In genomic region chr9:128504485-128505413, GRCh38 we compare ENCODE assay signal across 1 cellular context.
TF ChIP-seq lines count a peak whose summit lies in the region.

A gene with protein sequence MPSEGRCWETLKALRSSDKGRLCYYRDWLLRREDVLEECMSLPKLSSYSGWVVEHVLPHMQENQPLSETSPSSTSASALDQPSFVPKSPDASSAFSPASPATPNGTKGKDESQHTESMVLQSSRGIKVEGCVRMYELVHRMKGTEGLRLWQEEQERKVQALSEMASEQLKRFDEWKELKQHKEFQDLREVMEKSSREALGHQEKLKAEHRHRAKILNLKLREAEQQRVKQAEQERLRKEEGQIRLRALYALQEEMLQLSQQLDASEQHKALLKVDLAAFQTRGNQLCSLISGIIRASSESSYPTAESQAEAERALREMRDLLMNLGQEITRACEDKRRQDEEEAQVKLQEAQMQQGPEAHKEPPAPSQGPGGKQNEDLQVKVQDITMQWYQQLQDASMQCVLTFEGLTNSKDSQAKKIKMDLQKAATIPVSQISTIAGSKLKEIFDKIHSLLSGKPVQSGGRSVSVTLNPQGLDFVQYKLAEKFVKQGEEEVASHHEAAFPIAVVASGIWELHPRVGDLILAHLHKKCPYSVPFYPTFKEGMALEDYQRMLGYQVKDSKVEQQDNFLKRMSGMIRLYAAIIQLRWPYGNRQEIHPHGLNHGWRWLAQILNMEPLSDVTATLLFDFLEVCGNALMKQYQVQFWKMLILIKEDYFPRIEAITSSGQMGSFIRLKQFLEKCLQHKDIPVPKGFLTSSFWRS (plus strand): TSS chr9:128504719. CDS start chr9:128504806, 87 bp downstream.

TF ChIP-seq in K562, 482 proteins besides CTCF, POLR2A, EP300 and RAD21 (continued from another document and continues in another):
- TF ChIP-seq, protein P1, sequence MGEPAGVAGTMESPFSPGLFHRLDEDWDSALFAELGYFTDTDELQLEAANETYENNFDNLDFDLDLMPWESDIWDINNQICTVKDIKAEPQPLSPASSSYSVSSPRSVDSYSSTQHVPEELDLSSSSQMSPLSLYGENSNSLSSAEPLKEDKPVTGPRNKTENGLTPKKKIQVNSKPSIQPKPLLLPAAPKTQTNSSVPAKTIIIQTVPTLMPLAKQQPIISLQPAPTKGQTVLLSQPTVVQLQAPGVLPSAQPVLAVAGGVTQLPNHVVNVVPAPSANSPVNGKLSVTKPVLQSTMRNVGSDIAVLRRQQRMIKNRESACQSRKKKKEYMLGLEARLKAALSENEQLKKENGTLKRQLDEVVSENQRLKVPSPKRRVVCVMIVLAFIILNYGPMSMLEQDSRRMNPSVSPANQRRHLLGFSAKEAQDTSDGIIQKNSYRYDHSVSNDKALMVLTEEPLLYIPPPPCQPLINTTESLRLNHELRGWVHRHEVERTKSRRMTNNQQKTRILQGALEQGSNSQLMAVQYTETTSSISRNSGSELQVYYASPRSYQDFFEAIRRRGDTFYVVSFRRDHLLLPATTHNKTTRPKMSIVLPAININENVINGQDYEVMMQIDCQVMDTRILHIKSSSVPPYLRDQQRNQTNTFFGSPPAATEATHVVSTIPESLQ (CRISPR knock-in tag; IDR thresholded peaks at IDR 0.05), result peak; percentile 82
- TF ChIP-seq ID3 (CRISPR knock-in tag; IDR thresholded peaks at IDR 0.05) (no peak), ID3 (tag; IDR thresholded peaks at IDR 0.05) (peak; percentile 24; the same call in 1 of the 2 replicates), SP1 (CRISPR knock-in tag; IDR thresholded peaks at IDR 0.05) (peak; percentile 74), ZNF263 (CRISPR knock-in tag; IDR thresholded peaks at IDR 0.05; ENCODE audit: borderline replicate concordance) (peak; percentile 62; the same call in 1 of the 2 replicates), JUN (IDR thresholded peaks at IDR 0.05; ENCODE audit: borderline replicate concordance, low read depth, low read length) (no peak), JUN (CRISPR knock-in tag; IDR thresholded peaks at IDR 0.05; ENCODE audit: borderline replicate concordance) (peak; percentile 83), CXXC5 (CRISPR knock-in tag; IDR thresholded peaks at IDR 0.05) (peak; percentile 48; the same call in 1 of the 2 replicates), ATF7 (IDR thresholded peaks at IDR 0.05) (peak; percentile 71), ILF3 (IDR thresholded peaks at IDR 0.05; ENCODE audit: borderline replicate concordance) (no peak), TEAD1 (CRISPR knock-in tag; IDR thresholded peaks at IDR 0.05) (peak; percentile 14 to 48; a peak in 1 of 4 replicates), KDM5B (IDR thresholded peaks at IDR 0.05; ENCODE audit: insufficient replicate concordance, low read depth, low read length) (peak; percentile 76), ZNF143 (CRISPR knock-in tag; IDR thresholded peaks at IDR 0.05) (peak; percentile 12; the same call in 1 of the 2 replicates), POLR2AphosphoS5 (IDR thresholded peaks at IDR 0.05; ENCODE audit: control insufficient read depth, insufficient read depth, low read depth, low read length) (peak; percentile 75), ESRRA (IDR thresholded peaks at IDR 0.05; ENCODE audit: borderline replicate concordance, low read depth) (0 out of 2 replicates have a peak, but pooled peaks have one; percentile 40), SIN3B (IDR thresholded peaks at IDR 0.05; ENCODE audit: low read depth) (peak; percentile 55; the same call in 1 of the 2 replicates), NR4A1 (CRISPR knock-in tag; IDR thresholded peaks at IDR 0.05) (no peak), NR4A1 (tag; IDR thresholded peaks at IDR 0.05) (no peak), TEAD4 (IDR thresholded peaks at IDR 0.05; ENCODE audit: low read length) (no peak), TEAD4 (CRISPR knock-in tag; IDR thresholded peaks at IDR 0.05; ENCODE audit: borderline replicate concordance) (0 out of 2 replicates have a peak, but pooled peaks have one; percentile 47), SMAD1 (IDR thresholded peaks at IDR 0.05; ENCODE audit: low read depth, low read length, partially characterized antibody) (peak; percentile 11), ATF1 (CRISPR knock-in tag; IDR thresholded peaks at IDR 0.05) (peak; percentile 8; the same call in 1 of the 2 replicates), ATF1 (tag; IDR thresholded peaks at IDR 0.05) (peak; percentile 68), ZNF511 (CRISPR knock-in tag; IDR thresholded peaks at IDR 0.05) (peak; percentile 66; the same call in 1 of the 2 replicates), ZNF431 (CRISPR knock-in tag; IDR thresholded peaks at IDR 0.05) (peak; percentile 78), NCOA1 (IDR thresholded peaks at IDR 0.05; ENCODE audit: low read depth) (no peak), SETDB1 (IDR thresholded peaks at IDR 0.05; ENCODE audit: low read length) (peak; percentile 52), ZNF639 (CRISPR knock-in tag; conservative IDR thresholded peaks at IDR 0.05 in 1 of 2, IDR thresholded peaks at IDR 0.05 in 1 of 2) (0 out of 4 replicates have a peak, but pooled peaks of 1 of the 2 experiments have one; percentile 47)
- TF ChIP-seq, protein P2, sequence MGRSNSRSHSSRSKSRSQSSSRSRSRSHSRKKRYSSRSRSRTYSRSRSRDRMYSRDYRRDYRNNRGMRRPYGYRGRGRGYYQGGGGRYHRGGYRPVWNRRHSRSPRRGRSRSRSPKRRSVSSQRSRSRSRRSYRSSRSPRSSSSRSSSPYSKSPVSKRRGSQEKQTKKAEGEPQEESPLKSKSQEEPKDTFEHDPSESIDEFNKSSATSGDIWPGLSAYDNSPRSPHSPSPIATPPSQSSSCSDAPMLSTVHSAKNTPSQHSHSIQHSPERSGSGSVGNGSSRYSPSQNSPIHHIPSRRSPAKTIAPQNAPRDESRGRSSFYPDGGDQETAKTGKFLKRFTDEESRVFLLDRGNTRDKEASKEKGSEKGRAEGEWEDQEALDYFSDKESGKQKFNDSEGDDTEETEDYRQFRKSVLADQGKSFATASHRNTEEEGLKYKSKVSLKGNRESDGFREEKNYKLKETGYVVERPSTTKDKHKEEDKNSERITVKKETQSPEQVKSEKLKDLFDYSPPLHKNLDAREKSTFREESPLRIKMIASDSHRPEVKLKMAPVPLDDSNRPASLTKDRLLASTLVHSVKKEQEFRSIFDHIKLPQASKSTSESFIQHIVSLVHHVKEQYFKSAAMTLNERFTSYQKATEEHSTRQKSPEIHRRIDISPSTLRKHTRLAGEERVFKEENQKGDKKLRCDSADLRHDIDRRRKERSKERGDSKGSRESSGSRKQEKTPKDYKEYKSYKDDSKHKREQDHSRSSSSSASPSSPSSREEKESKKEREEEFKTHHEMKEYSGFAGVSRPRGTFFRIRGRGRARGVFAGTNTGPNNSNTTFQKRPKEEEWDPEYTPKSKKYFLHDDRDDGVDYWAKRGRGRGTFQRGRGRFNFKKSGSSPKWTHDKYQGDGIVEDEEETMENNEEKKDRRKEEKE (IDR thresholded peaks at IDR 0.05; ENCODE audit: borderline replicate concordance in 1 of 2, control insufficient read depth in 1 of 2, low read depth in 2 of 2, low read length in 1 of 2), result no peak
- TF ChIP-seq, protein P3, sequence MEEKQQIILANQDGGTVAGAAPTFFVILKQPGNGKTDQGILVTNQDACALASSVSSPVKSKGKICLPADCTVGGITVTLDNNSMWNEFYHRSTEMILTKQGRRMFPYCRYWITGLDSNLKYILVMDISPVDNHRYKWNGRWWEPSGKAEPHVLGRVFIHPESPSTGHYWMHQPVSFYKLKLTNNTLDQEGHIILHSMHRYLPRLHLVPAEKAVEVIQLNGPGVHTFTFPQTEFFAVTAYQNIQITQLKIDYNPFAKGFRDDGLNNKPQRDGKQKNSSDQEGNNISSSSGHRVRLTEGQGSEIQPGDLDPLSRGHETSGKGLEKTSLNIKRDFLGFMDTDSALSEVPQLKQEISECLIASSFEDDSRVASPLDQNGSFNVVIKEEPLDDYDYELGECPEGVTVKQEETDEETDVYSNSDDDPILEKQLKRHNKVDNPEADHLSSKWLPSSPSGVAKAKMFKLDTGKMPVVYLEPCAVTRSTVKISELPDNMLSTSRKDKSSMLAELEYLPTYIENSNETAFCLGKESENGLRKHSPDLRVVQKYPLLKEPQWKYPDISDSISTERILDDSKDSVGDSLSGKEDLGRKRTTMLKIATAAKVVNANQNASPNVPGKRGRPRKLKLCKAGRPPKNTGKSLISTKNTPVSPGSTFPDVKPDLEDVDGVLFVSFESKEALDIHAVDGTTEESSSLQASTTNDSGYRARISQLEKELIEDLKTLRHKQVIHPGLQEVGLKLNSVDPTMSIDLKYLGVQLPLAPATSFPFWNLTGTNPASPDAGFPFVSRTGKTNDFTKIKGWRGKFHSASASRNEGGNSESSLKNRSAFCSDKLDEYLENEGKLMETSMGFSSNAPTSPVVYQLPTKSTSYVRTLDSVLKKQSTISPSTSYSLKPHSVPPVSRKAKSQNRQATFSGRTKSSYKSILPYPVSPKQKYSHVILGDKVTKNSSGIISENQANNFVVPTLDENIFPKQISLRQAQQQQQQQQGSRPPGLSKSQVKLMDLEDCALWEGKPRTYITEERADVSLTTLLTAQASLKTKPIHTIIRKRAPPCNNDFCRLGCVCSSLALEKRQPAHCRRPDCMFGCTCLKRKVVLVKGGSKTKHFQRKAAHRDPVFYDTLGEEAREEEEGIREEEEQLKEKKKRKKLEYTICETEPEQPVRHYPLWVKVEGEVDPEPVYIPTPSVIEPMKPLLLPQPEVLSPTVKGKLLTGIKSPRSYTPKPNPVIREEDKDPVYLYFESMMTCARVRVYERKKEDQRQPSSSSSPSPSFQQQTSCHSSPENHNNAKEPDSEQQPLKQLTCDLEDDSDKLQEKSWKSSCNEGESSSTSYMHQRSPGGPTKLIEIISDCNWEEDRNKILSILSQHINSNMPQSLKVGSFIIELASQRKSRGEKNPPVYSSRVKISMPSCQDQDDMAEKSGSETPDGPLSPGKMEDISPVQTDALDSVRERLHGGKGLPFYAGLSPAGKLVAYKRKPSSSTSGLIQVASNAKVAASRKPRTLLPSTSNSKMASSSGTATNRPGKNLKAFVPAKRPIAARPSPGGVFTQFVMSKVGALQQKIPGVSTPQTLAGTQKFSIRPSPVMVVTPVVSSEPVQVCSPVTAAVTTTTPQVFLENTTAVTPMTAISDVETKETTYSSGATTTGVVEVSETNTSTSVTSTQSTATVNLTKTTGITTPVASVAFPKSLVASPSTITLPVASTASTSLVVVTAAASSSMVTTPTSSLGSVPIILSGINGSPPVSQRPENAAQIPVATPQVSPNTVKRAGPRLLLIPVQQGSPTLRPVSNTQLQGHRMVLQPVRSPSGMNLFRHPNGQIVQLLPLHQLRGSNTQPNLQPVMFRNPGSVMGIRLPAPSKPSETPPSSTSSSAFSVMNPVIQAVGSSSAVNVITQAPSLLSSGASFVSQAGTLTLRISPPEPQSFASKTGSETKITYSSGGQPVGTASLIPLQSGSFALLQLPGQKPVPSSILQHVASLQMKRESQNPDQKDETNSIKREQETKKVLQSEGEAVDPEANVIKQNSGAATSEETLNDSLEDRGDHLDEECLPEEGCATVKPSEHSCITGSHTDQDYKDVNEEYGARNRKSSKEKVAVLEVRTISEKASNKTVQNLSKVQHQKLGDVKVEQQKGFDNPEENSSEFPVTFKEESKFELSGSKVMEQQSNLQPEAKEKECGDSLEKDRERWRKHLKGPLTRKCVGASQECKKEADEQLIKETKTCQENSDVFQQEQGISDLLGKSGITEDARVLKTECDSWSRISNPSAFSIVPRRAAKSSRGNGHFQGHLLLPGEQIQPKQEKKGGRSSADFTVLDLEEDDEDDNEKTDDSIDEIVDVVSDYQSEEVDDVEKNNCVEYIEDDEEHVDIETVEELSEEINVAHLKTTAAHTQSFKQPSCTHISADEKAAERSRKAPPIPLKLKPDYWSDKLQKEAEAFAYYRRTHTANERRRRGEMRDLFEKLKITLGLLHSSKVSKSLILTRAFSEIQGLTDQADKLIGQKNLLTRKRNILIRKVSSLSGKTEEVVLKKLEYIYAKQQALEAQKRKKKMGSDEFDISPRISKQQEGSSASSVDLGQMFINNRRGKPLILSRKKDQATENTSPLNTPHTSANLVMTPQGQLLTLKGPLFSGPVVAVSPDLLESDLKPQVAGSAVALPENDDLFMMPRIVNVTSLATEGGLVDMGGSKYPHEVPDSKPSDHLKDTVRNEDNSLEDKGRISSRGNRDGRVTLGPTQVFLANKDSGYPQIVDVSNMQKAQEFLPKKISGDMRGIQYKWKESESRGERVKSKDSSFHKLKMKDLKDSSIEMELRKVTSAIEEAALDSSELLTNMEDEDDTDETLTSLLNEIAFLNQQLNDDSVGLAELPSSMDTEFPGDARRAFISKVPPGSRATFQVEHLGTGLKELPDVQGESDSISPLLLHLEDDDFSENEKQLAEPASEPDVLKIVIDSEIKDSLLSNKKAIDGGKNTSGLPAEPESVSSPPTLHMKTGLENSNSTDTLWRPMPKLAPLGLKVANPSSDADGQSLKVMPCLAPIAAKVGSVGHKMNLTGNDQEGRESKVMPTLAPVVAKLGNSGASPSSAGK (IDR thresholded peaks at IDR 0.05), result peak; percentile 63
